ENCODE assay signal across 22 cellular contexts in genomic region chr13:31793246-31793645, GRCh38. TPM values are rescaled to one million over a fixed set of nuclear protein-coding genes. Genes with fewer than 3 reads are reported as not detected.
DNase-seq lines count a peak whose midpoint lies in the region; ATAC-seq, FAIRE-seq and TF ChIP-seq lines count a peak whose summit lies in the region.
"Had no signal": no experiment of that assay in that cellular context is flagged by ENCODE, and none has a peak within 500 bp of the region (broad histone marks: within the 10 kb centered on the region; RNA-seq: fewer than 3 reads in every experiment).

No MANE protein-coding gene starts in this region.

- peaks cover 0 to 6% of the 10 kb centered on the region in 2 donors for H3K27me3 Mint-ChIP-seq in effector memory CD8-positive, alpha-beta T cell

- FAIRE-seq in HTR-8/SVneo (lab: Jason Lieb, UNC): no peak

- H2AFZ ChIP-seq in mesenchymal stem cell (ENCODE audit: low read depth, low read length): no peak overlapping the region

- DNase-seq in AG04450 (ENCODE audit: low read depth, low spot score) (peak; percentile 3), HTR-8/SVneo (ENCODE audit: insufficient read length, low spot score) (peak; percentile 11), dermis blood vessel endothelial cell (peak; percentile 47), mesenchymal stem cell (no peak), GM20000 (ENCODE audit: low spot score) (no peak), SJCRH30 (no peak)
- DNase-seq in effector memory CD8-positive, alpha-beta T cell: no peak
- DNase-seq: activated CD4-positive, alpha-beta T cell treated with anti-CD3 and anti-CD28 coated beads, Interleukin-2, amount 50 U/mL, for 1 hour; activated naive CD4-positive, alpha-beta T cell; CD8-positive, alpha-beta T cell; endodermal cell; foreskin keratinocyte; Kasumi-1; kidney glomerular epithelial cell; NCI-H1417; NCI-H510A treated with DMSO at 0.1 percent for 48 hours; stimulated activated CD8-positive, alpha-beta memory T cell treated with anti-CD3 and anti-CD28 coated beads, Interleukin-4, amount 100 ng/mL, for 48 hours had no signal

- H3K9ac ChIP-seq in mesenchymal stem cell (ENCODE audit: low read length): peak overlapping the region; percentile 27

- no peak overlapping the region for H2BK12ac ChIP-seq in mesenchymal stem cell (ENCODE audit: low read length in 2 of 2)

- no peak overlapping the region for H4K8ac ChIP-seq in mesenchymal stem cell (ENCODE audit: low read length)

- POLR2A ChIA-PET in AG04450 (lab: Yijun Ruan, JAX): interaction anchor here (0.7 kb wide), 1 partner anchor 284 kb away, joined by 3 read pairs; no protein-coding TSS in a partner anchor

- H4K91ac ChIP-seq in mesenchymal stem cell (ENCODE audit: low read length): no peak overlapping the region

- H3K27ac ChIP-seq in AG04450 (ENCODE audit: low read depth, low read length): no peak overlapping the region
- no peak overlapping the region for H3K27ac ChIP-seq in mesenchymal stem cell (ENCODE audit: low read length, poor library complexity, severe bottlenecking)
- H3K27ac ChIP-seq in SJCRH30: no peak overlapping the region
- H3K27ac ChIP-seq: ascending aorta, foreskin keratinocyte had no signal

- H3K4me3 ChIP-seq in AG04450 (ENCODE audit: low read depth, low read length): no peak overlapping the region
- H3K4me3 ChIP-seq in mesenchymal stem cell (ENCODE audit: insufficient read depth in 1 of 2, low read depth in 1 of 2, low read length in 2 of 2): no peak overlapping the region
- no peak overlapping the region for H3K4me3 ChIP-seq in SJCRH30
- H3K4me3 ChIP-seq: ascending aorta had no signal

- H3K4me3 Mint-ChIP-seq in effector memory CD8-positive, alpha-beta T cell: no peak overlapping the region
- H3K4me3 Mint-ChIP-seq: CD8-positive, alpha-beta T cell; endodermal cell; neural crest cell had no signal

- no peak overlapping the region for H3K4me2 ChIP-seq in mesenchymal stem cell (ENCODE audit: low read length, poor library complexity, severe bottlenecking)

- H3K4ac ChIP-seq in mesenchymal stem cell (ENCODE audit: low read depth in 1 of 2, low read length in 2 of 2): no peak overlapping the region

- no peaks in the 10 kb centered on the region for H3K36me3 Mint-ChIP-seq in effector memory CD8-positive, alpha-beta T cell (ENCODE audit: insufficient read depth)
- H3K36me3 Mint-ChIP-seq: CD8-positive, alpha-beta T cell had no signal

- no peak overlapping the region for H2AK5ac ChIP-seq in mesenchymal stem cell (ENCODE audit: low read length, severe bottlenecking)

- ATAC-seq in effector memory CD8-positive, alpha-beta T cell (replicated peaks): no peak
- ATAC-seq in HG03432 (IDR thresholded peaks at IDR 0.05; ENCODE audit: unreplicated experiment): no peak
- ATAC-seq: CD8-positive, alpha-beta T cell; foreskin keratinocyte had no signal

- CTCF ChIA-PET in AG04450 (lab: Charles Lee): interaction anchor here (0.8 to 1.5 kb wide), 3 partner anchors 255 to 362 kb away, joined by 3 to 9 read pairs (median 5); no protein-coding TSS in a partner anchor

- H3K14ac ChIP-seq in mesenchymal stem cell (ENCODE audit: low read length in 2 of 2): no peak overlapping the region

- H2BK120ac ChIP-seq in mesenchymal stem cell (ENCODE audit: low read depth, low read length): no peak overlapping the region

- H3K23ac ChIP-seq in mesenchymal stem cell (ENCODE audit: low read length in 2 of 2): no peak overlapping the region

- H3K4me1 Mint-ChIP-seq in effector memory CD8-positive, alpha-beta T cell (ENCODE audit: low read depth in 2 of 2): no peaks in the 10 kb centered on the region
- H3K4me1 Mint-ChIP-seq: endodermal cell had no signal

- peaks cover 0 to 2% of the 10 kb centered on the region in 2 donors for H3K9me3 Mint-ChIP-seq in effector memory CD8-positive, alpha-beta T cell
- H3K9me3 Mint-ChIP-seq: CD8-positive, alpha-beta T cell; endodermal cell; neural crest cell had no signal

- H3K18ac ChIP-seq in mesenchymal stem cell (ENCODE audit: low read depth in 1 of 2, low read length in 2 of 2): no peak overlapping the region

- no peak overlapping the region for H3K27ac Mint-ChIP-seq in effector memory CD8-positive, alpha-beta T cell
- H3K27ac Mint-ChIP-seq: CD8-positive, alpha-beta T cell; endodermal cell had no signal

- no peak for TF ChIP-seq CTCF in AG04450 (IDR thresholded peaks at IDR 0.05; ENCODE audit: low read depth, low read length)
- TF ChIP-seq CTCF in GM20000 (IDR thresholded peaks at IDR 0.05; ENCODE audit: extremely low read depth, missing control alignments): no peak

- H3K9me3 ChIP-seq in AG04450 (ENCODE audit: control insufficient read depth, insufficient read depth, low read length) (no peaks in the 10 kb centered on the region), mesenchymal stem cell (ENCODE audit: control insufficient read depth, low read length) (no peaks in the 10 kb centered on the region), SJCRH30 (replicated peaks) (no peaks in the 10 kb centered on the region)
- H3K9me3 ChIP-seq: ascending aorta had no signal

- H3K4me1 ChIP-seq in mesenchymal stem cell (ENCODE audit: control insufficient read depth, insufficient read depth, low read depth, low read length) (peaks cover 2% of the 10 kb centered on the region), SJCRH30 (no peaks in the 10 kb centered on the region)
- H3K4me1 ChIP-seq: ascending aorta, foreskin keratinocyte had no signal

- no peak overlapping the region for H2BK5ac ChIP-seq in mesenchymal stem cell (ENCODE audit: low read depth, low read length, poor library complexity, severe bottlenecking)

- no peaks in the 10 kb centered on the region for H3K36me3 ChIP-seq in mesenchymal stem cell (ENCODE audit: control insufficient read depth in 1 of 2, insufficient read depth in 2 of 2, low read depth in 1 of 2, low read length in 2 of 2)
- H3K36me3 ChIP-seq in SJCRH30: no peaks in the 10 kb centered on the region
- H3K36me3 ChIP-seq: ascending aorta had no signal

- H2BK15ac ChIP-seq in mesenchymal stem cell (ENCODE audit: low read depth, poor library complexity, severe bottlenecking): no peak overlapping the region

- no peaks in the 10 kb centered on the region for H3K79me1 ChIP-seq in mesenchymal stem cell (replicated peaks; ENCODE audit: low read length, poor library complexity, severe bottlenecking)

- no peaks in the 10 kb centered on the region for H3K27me3 ChIP-seq in AG04450 (ENCODE audit: control insufficient read depth, insufficient read depth, low read length)
- H3K27me3 ChIP-seq in mesenchymal stem cell (ENCODE audit: control insufficient read depth in 1 of 2, insufficient read depth in 1 of 2, low read length in 2 of 2): no peaks in the 10 kb centered on the region
- no peaks in the 10 kb centered on the region; the same call in 1 of the 2 replicates for H3K27me3 ChIP-seq in SJCRH30
- H3K27me3 ChIP-seq: ascending aorta, foreskin keratinocyte had no signal

RNA-seq across cellular contexts. Expression of gene RXFP2, which starts 53.9 kb away (rescaled TPM):
- not detected in 2 replicates for polyA plus RNA-seq in AG04450 (2011; rRNA removed)
- polyA minus RNA-seq in AG04450 (2011; rRNA and poly(A)+ RNA removed): not detected in 2 replicates
- total RNA-seq in dermis blood vessel endothelial cell: not detected in 2 replicates
- polyA plus RNA-seq in mesenchymal stem cell (2013, experiment 1 of 2): not detected
- polyA plus RNA-seq in mesenchymal stem cell (2013, experiment 2 of 2): not detected
- total RNA-seq in SJCRH30 (2014; rRNA removed; shearing (Covaris generic)): not detected in 2 replicates
- total RNA-seq: ascending aorta; CD8-positive, alpha-beta T cell; endodermal cell; foreskin keratinocyte; neural crest cell; Right ventricle myocardium inferior; urinary bladder had no signal
- polyA plus RNA-seq: foreskin keratinocyte, urinary bladder had no signal

Comparison
In these comparisons a context has a peak if more than half of its experiments do, and no peak if none do; other contexts are left out.
1. DNase-seq: peak in AG04450 (single experiment), HTR-8/SVneo (single experiment) and dermis blood vessel endothelial cell (single experiment); none in mesenchymal stem cell (single experiment), effector memory CD8-positive, alpha-beta T cell (0 of 3), GM20000 (single experiment) and SJCRH30 (0 of 2).